8 cellular contexts compared by ENCODE assay signal in the genomic region with DNA sequence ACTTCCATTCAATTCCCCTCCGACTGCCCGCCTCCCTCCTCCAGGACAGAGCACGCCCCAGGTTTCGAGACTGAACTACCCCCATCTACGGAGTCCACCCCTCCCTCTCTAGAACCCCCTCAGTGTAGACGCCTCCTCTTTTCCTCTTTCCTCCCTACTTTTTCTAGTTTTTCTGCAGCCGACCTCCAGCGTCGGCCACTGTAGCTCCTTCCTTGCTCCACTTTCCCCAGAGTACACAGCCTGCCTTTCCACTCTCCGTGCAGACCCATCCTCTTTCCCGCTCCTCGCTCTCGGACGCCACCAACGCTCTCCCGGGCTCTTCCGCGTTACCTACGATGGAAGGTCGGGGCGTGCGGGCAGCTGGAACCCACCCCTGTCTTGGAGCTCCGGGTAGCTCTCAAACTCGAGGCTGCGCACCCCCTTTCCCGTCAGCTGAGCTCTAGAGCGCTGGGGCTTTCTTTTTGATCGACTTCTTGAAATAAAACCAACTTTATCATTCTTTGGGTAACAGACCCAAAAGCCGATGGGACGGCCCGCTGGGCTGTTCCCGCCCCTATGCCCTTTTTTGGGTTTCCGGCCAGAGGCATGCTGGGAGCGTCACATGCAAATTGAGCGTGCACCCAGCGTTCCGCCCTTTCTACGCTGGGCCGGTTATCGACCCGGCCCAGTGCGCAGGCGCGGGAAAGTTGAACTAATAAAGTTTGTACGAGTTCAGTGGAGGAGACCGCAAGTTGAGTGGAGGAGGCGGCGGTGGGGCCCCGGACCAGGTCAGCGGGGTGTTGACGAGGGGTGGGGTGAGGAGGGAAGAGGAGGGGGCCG. TPM values are rescaled to one million over a fixed set of nuclear protein-coding genes. Genes with fewer than 3 reads are reported as not detected.
DNase-seq lines count a peak whose midpoint lies in the region; ATAC-seq and TF ChIP-seq lines count a peak whose summit lies in the region.

A gene with protein sequence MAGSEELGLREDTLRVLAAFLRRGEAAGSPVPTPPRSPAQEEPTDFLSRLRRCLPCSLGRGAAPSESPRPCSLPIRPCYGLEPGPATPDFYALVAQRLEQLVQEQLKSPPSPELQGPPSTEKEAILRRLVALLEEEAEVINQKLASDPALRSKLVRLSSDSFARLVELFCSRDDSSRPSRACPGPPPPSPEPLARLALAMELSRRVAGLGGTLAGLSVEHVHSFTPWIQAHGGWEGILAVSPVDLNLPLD (plus strand): TSS at position 633 of the 819 bp plus-strand sequence. CDS start 760 bp downstream, outside the sequence.
A gene with protein sequence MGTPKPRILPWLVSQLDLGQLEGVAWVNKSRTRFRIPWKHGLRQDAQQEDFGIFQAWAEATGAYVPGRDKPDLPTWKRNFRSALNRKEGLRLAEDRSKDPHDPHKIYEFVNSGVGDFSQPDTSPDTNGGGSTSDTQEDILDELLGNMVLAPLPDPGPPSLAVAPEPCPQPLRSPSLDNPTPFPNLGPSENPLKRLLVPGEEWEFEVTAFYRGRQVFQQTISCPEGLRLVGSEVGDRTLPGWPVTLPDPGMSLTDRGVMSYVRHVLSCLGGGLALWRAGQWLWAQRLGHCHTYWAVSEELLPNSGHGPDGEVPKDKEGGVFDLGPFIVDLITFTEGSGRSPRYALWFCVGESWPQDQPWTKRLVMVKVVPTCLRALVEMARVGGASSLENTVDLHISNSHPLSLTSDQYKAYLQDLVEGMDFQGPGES (minus strand): TSS at position 557 of the 819 bp plus-strand sequence. CDS start 1,019 bp downstream, outside the sequence.

- H3F3A ChIP-seq in PC-9 (ENCODE audit: insufficient read depth, low read depth) = peaks cover 43% of the 10 kb centered on the region

- H2AFZ ChIP-seq in IMR-90 (replicated peaks; ENCODE audit: low read length, poor library complexity) = peak within 1 kb of the TSS; percentile 93
- peak within 1 kb of the TSS; percentile 90 for H2AFZ ChIP-seq in PC-9

- H4K91ac ChIP-seq in IMR-90 (ENCODE audit: insufficient read depth, low read depth, low read length) = peak within 1 kb of the TSS; percentile 69

- H3K4me3 ChIP-seq in IMR-90 (ENCODE audit: insufficient read depth, low read depth, low read length) (peak within 1 kb of the TSS; percentile 77), PC-9 (peak within 1 kb of the TSS; percentile 95), epithelial cell of esophagus (ENCODE audit: low read length) (peak within 1 kb of the TSS; percentile 98), mucosa of descending colon (peak within 1 kb of the TSS; percentile 68)

- H3K36me3 ChIP-seq in IMR-90 (ENCODE audit: control insufficient read depth, insufficient read depth, low read length) = peaks cover 23% of the 10 kb centered on the region
- H3K36me3 ChIP-seq in PC-9 (ENCODE audit: low read depth) = peaks cover 12% of the 10 kb centered on the region
- H3K36me3 ChIP-seq in mucosa of descending colon (ENCODE audit: low read depth) = peaks cover 6% of the 10 kb centered on the region

- CTCF ChIA-PET in IMR-90 (lab: Yijun Ruan, JAX) = interaction anchor here (0.6 to 1.0 kb wide), 3 partner anchors 9 to 138 kb away, joined by 3 read pairs; a partner anchor contains a TSS
- CTCF ChIA-PET in PC-9 (lab: Charles Lee) = no interaction called here

- no peak within 1 kb of the TSS for H2BK20ac ChIP-seq in IMR-90 (ENCODE audit: low read depth, low read length)

- peak within 1 kb of the TSS; percentile 89 for H3K14ac ChIP-seq in IMR-90 (replicated peaks; ENCODE audit: low read depth, low read length)

- H3K27me3 ChIP-seq in IMR-90 (ENCODE audit: control insufficient read depth, insufficient read depth, low read length) (no peaks in the 10 kb centered on the region), PC-9 (ENCODE audit: insufficient read depth, low read depth) (no peaks in the 10 kb centered on the region)

- peak within 1 kb of the TSS; percentile 92 for H3K4ac ChIP-seq in IMR-90 (ENCODE audit: low read depth, low read length)

- peak within 1 kb of the TSS; percentile 22 for H3K18ac ChIP-seq in IMR-90 (ENCODE audit: low read depth, low read length)

- H3K79me2 ChIP-seq in PC-9 (ENCODE audit: low read depth) = peaks cover 44% of the 10 kb centered on the region

- DNase-seq in DMS 273 treated with DMSO at 0.1 percent for 48 hours (lab: John Stamatoyannopoulos, UW) (peak; percentile 88), IMR-90 (peak; percentile 93), PC-9 (peak; percentile 92 to 95), activated T-cell treated with anti-CD3 and anti-CD28 coated beads for 48 hours (ENCODE audit: low read depth) (peak; percentile 98), epithelial cell of esophagus (ENCODE audit: low read depth) (peak; percentile 96), mucosa of descending colon (peak; percentile 98 to 99 (median 98))
- peak; percentile 99 to 100 for DNase-seq in stimulated activated CD8-positive, alpha-beta memory T cell treated with anti-CD3 and anti-CD28 coated beads, Interleukin-4, amount 100 ng/mL, for 1 hour (ENCODE audit: low read depth in 2 of 2, low spot score in 1 of 2)

- TF ChIP-seq CTCF in IMR-90 (conservative IDR thresholded peaks at IDR 0.05; ENCODE audit: low read depth, low read length) (no peak), PC-9 (conservative IDR thresholded peaks at IDR 0.05) (no peak), epithelial cell of esophagus (IDR thresholded peaks at IDR 0.05; ENCODE audit: insufficient read depth, low read depth, low read length, missing control alignments) (no peak), mucosa of descending colon (IDR thresholded peaks at IDR 0.05) (no peak)

- H3K9me3 ChIP-seq in IMR-90 (ENCODE audit: control insufficient read depth, insufficient read depth, low read length) = no peaks in the 10 kb centered on the region
- H3K9me3 ChIP-seq in PC-9 (ENCODE audit: insufficient read depth, low read depth) = no peaks in the 10 kb centered on the region
- no peaks in the 10 kb centered on the region for H3K9me3 ChIP-seq in mucosa of descending colon

- peak within 1 kb of the TSS; percentile 91 for H3K9ac ChIP-seq in IMR-90 (ENCODE audit: low read depth, low read length)

- H3K23ac ChIP-seq in IMR-90 (ENCODE audit: low read depth, low read length) = peak within 1 kb of the TSS; percentile 97

- TF ChIP-seq POLR2A in IMR-90 (IDR thresholded peaks at IDR 0.05; ENCODE audit: low read depth, low read length) = peak; percentile 77

- 1% methylated on average over 23 of the region's 52 CpGs; no CpG with 5 or more reads in 1 of the 2 experiments for WGBS in IMR-90 (ENCODE audit: extremely low coverage in 2 of 2, insufficient read length in 1 of 2), 2 experiments

- H3K9me2 ChIP-seq in PC-9 (ENCODE audit: insufficient read depth) = no peaks in the 10 kb centered on the region

- H2AK5ac ChIP-seq in IMR-90 (ENCODE audit: low read depth, low read length) = peak within 1 kb of the TSS; percentile 96

- peak within 1 kb of the TSS; percentile 86 for H2AK9ac ChIP-seq in IMR-90 (replicated peaks; ENCODE audit: low read depth, low read length, poor library complexity)

- H2BK5ac ChIP-seq in IMR-90 (ENCODE audit: low read depth, low read length, poor library complexity, severe bottlenecking) = peak within 1 kb of the TSS; percentile 88

- BruUV-seq in IMR-90 (replicated peaks; lab: Mats Ljungman, UMichigan) = no TSS peak
- BruUV-seq in PC-9 (replicated peaks; lab: Mats Ljungman, UMichigan) = TSS peak; percentile 54

- H4K20me1 ChIP-seq in IMR-90 (ENCODE audit: insufficient read depth, low read length) (peaks cover 11% of the 10 kb centered on the region), PC-9 (ENCODE audit: insufficient read depth) (peaks cover 21% of the 10 kb centered on the region)

- peak within 1 kb of the TSS; percentile 42 to 91 for H4K8ac ChIP-seq in IMR-90 (ENCODE audit: low read depth in 2 of 2, low read length in 2 of 2)

- H3K4me2 ChIP-seq in IMR-90 (ENCODE audit: low read depth, low read length) = peak within 1 kb of the TSS; percentile 92
- H3K4me2 ChIP-seq in PC-9 = peak within 1 kb of the TSS; percentile 99

- dilution Hi-C loops in IMR-90 (cut with HindIII; ENCODE audit: low sequenced_read_pairs, unreplicated experiment) = no loop called here

- no peak within 1 kb of the TSS for H2BK15ac ChIP-seq in IMR-90 (ENCODE audit: low read depth, low read length)

- H3K56ac ChIP-seq in IMR-90 (ENCODE audit: extremely low read depth, insufficient read depth, low read length) = peak within 1 kb of the TSS; percentile 71

- peak within 1 kb of the TSS; percentile 53 for H4K5ac ChIP-seq in IMR-90 (ENCODE audit: low read depth, low read length)

- intact Hi-C loops in IMR-90 (cut with micrococcal nuclease) = loop anchor here (1.0 kb wide), 1 partner anchor 23 kb away; a partner anchor contains a TSS
- intact Hi-C loops in PC-9 (cut with micrococcal nuclease; ENCODE audit: unreplicated experiment) = loop anchor here (2.0 kb wide), 1 partner anchor 73 kb away; no protein-coding TSS in a partner anchor
- intact Hi-C loops in mucosa of descending colon (cut with DNase I, micrococcal nuclease) = no loop called here

- peaks cover 9% of the 10 kb centered on the region for H3K4me1 ChIP-seq in IMR-90 (ENCODE audit: control insufficient read depth, insufficient read depth, low read length)
- peaks cover 21% of the 10 kb centered on the region for H3K4me1 ChIP-seq in PC-9 (replicated peaks; ENCODE audit: insufficient read depth)
- peaks cover 10% of the 10 kb centered on the region for H3K4me1 ChIP-seq in mucosa of descending colon (ENCODE audit: low read depth)

- in situ Hi-C loops in IMR-90 (cut with MboI; ENCODE audit: low sequenced_read_pairs) = loop anchor here (10.0 kb wide), 1 partner anchor 171 kb away; a partner anchor contains a TSS

- POLR2A ChIA-PET in IMR-90 (lab: Charles Lee; ENCODE audit: unreplicated experiment) (no interaction called here), PC-9 (lab: Charles Lee; ENCODE audit: unreplicated experiment) (interaction anchor here (0.5 to 1.9 kb wide), 7 partner anchors 10 to 568 kb away, joined by 3 to 25 read pairs (median 6); a partner anchor contains a TSS)

- TF ChIP-seq RAD21 in IMR-90 (IDR thresholded peaks at IDR 0.05; ENCODE audit: low read length) = no peak

- H3K9me1 ChIP-seq in IMR-90 (ENCODE audit: insufficient read depth, low read length) = peaks cover 3% of the 10 kb centered on the region; the same call in 1 of the 2 replicates

- peak; percentile 80 for ATAC-seq in GM21528 (IDR thresholded peaks at IDR 0.05; ENCODE audit: low FRiP score, unreplicated experiment)
- ATAC-seq in IMR-90 (ENCODE audit: low read depth) = peak; percentile 91
- ATAC-seq in mucosa of descending colon = peak; percentile 89

- peak within 1 kb of the TSS; percentile 35; the same call in 1 of the 2 replicates for H2BK120ac ChIP-seq in IMR-90 (ENCODE audit: low read depth, low read length)

- H3K79me1 ChIP-seq in IMR-90 (ENCODE audit: low read depth in 1 of 2, low read length in 2 of 2) = peaks cover 8 to 54% of the 10 kb centered on the region in 2 experiments; a peak in 3 of 4 replicates

- peak within 1 kb of the TSS; percentile 87 for H3K27ac ChIP-seq in IMR-90 (ENCODE audit: insufficient read depth, low read length)
- peak within 1 kb of the TSS; percentile 67 for H3K27ac ChIP-seq in PC-9

RNA-seq across cellular contexts. Expression of the first gene that starts in this region (rescaled TPM):
- total RNA-seq in IMR-90 (2012; rRNA removed) = 3.9 and 4.7 TPM in 2 replicates
- polyA plus RNA-seq in IMR-90 (2012; rRNA removed) = 32.6 and 51.4 TPM in 2 replicates
- polyA plus RNA-seq in IMR-90 (2012; cell fraction: cytosol; rRNA removed) = 33.4 and 50.7 TPM in 2 replicates
- 15.0 and 40.8 TPM in 2 replicates for polyA plus RNA-seq in IMR-90 (2012; cell fraction: nucleus; rRNA removed; ENCODE audit: low replicate concordance)
- 80.3 and 84.8 TPM in 2 replicates for total RNA-seq in PC-9 (2021)
- total RNA-seq in mucosa of descending colon = 10 to 100 TPM in 2 of 3 donors, 1 to 10 TPM in 1; 9.6 to 20.8 (median 16.3) TPM

RNA-seq across cellular contexts. Expression of the second gene that starts in this region (rescaled TPM):
- total RNA-seq in IMR-90 (2012; rRNA removed) = 37.2 and 39.6 TPM in 2 replicates
- polyA plus RNA-seq in IMR-90 (2012; rRNA removed) = 65.2 and 95.9 TPM in 2 replicates
- 71.6 and 102 TPM in 2 replicates for polyA plus RNA-seq in IMR-90 (2012; cell fraction: cytosol; rRNA removed)
- 178 and 291 TPM in 2 replicates for polyA plus RNA-seq in IMR-90 (2012; cell fraction: nucleus; rRNA removed; ENCODE audit: low replicate concordance)
- total RNA-seq in PC-9 (2021) = 181 and 220 TPM in 2 replicates
- 100 to 1,000 TPM in 1 of 3 donors, 10 to 100 TPM in 2; 76.1 to 119 (median 90.1) TPM for total RNA-seq in mucosa of descending colon

Comparison
In these comparisons a context has a peak if more than half of its experiments do, and no peak if none do; other contexts are left out.
1. Peak in every context shown above with its lines: DNase-seq, ATAC-seq, H3K4me3 ChIP-seq and H3K27ac ChIP-seq.
2. intact Hi-C loops: an anchor here in IMR-90 (1.0 kb wide) and PC-9 (2.0 kb wide); none called in mucosa of descending colon.